Comparison of ENCODE assay signal across 21 cellular contexts in the genomic region with DNA sequence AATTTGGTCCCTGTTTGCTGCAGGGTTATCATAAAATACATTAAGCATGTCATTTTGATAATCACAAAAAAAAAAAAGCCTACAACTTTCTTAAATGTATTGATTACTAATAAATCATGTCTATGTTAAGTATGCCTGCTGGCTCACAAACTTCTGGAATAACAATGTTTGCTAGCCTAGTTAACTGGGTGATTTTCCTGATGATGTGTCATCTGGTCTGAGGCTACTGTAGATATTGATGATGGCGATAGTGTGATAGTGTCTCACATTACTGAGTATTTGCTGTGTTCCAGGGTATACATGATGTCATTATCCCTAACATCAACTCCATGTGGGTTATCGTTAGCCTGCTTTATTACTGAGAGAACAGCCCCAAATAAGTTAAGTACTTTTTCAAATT.
"Had no signal": no experiment of that assay in that cellular context is flagged by ENCODE, and none has a peak within 500 bp of the region (broad histone marks: within the 10 kb centered on the region; RNA-seq: fewer than 3 reads in every experiment).

No MANE protein-coding gene starts in this region.

- H3K4me3 ChIP-seq: cardiac muscle cell, left lung, thyroid gland had no signal

- H3K36me3 ChIP-seq: cardiac muscle cell, thyroid gland had no signal

- DNase-seq: activated CD4-positive, alpha-beta memory T cell treated with anti-CD3 and anti-CD28 coated beads, Interleukin-2, amount 10 ng/mL, durations not matched to agents 7 days and 5 days; activated CD4-positive, alpha-beta T cell treated with anti-CD3 and anti-CD28 coated beads for 48 hours; activated CD4-positive, CD25-positive, alpha-beta regulatory T cell; activated CD8-positive, alpha-beta memory T cell treated with anti-CD3 and anti-CD28 coated beads, Interleukin-2, amount 10 ng/mL, durations not matched to agents 7 days and 5 days; activated naive CD4-positive, alpha-beta T cell; activated naive CD8-positive, alpha-beta T cell treated with anti-CD3 and anti-CD28 coated beads for 36 hours; activated T-cell treated with anti-CD3 and anti-CD28 coated beads, Interleukin-2, amount 50 U/mL, for 1 hour; amniotic stem cell; endodermal cell; foreskin melanocyte; head of caudate nucleus; left lung; nephron progenitor cell; nucleus accumbens; posterior cingulate gyrus; stimulated activated CD4-positive, alpha-beta T cell treated with anti-CD3 and anti-CD28 coated beads, Interleukin-2, amount 100 ng/mL, for 24 hours; stimulated activated naive CD4-positive, alpha-beta T cell treated with Interleukin-2 at 50 U/mL for 16 hours; thyroid gland had no signal

- ATAC-seq: activated CD8-positive, alpha-beta memory T cell treated with anti-CD3 and anti-CD28 coated beads, Interleukin-2, amount 10 ng/mL, durations not matched to agents 7 days and 5 days; activated T-helper 17 cell treated with anti-CD3 and anti-CD28 coated beads, Interleukin-2, amount 50 U/mL, for 72 hours; left lung had no signal

- H3K9me3 ChIP-seq: left lung, thyroid gland had no signal

- H3K27me3 ChIP-seq: cardiac muscle cell, left lung, thyroid gland had no signal

- H3K4me1 ChIP-seq: left lung, thyroid gland had no signal

- H3K27ac ChIP-seq: cardiac muscle cell, epithelial cell of prostate, left lung, thyroid gland had no signal
